24 cellular contexts compared by ENCODE assay signal in the genomic region with DNA sequence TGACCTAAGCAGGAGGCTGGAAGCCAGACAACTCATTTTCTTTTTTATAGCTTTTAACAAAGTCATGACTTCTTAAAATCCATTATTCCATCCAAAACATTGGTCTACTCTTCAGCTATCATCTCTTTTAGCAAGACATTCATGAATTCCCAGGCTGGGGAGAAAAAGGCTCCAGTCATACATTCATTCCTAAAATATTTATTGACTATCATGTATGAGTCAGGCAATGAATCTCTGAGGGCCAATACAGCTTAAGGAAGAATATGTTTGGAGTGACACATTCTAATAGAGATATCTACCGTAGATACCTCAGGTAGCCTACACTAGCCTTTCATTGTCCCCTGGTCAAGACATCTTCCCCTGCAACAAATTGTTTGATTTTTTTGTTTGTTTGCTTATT.
A peak's percentile ranks its signal among the peaks of the same experiment; 100 is the strongest.
DNase-seq lines count a peak whose midpoint lies in the region; ATAC-seq and TF ChIP-seq lines count a peak whose summit lies in the region.
"Had no signal": no experiment of that assay in that cellular context is flagged by ENCODE, and none has a peak within 500 bp of the region (broad histone marks: within the 10 kb centered on the region; RNA-seq: fewer than 3 reads in every experiment).

No MANE protein-coding gene starts in this region.

- ATAC-seq in HG03439 (IDR thresholded peaks at IDR 0.05; ENCODE audit: unreplicated experiment): no peak
- ATAC-seq: activated naive CD8-positive, alpha-beta T cell treated with anti-CD3 and anti-CD28 coated beads, Interleukin-2, amount 50 U/mL, for 24 hours; GM12878; naive thymus-derived CD8-positive, alpha-beta T cell; pancreas; right lobe of liver; T-cell had no signal

- no peak overlapping the region for H3K4me2 ChIP-seq in fibroblast of lung (ENCODE audit: extremely low read depth, insufficient read depth, low read length)

- no peaks in the 10 kb centered on the region for H3K27me3 ChIP-seq in fibroblast of lung (ENCODE audit: control insufficient read depth, insufficient read depth, low read length)
- H3K27me3 ChIP-seq: BE2C, esophagus squamous epithelium, pancreas, right lobe of liver had no signal

- peak; percentile 39 for DNase-seq in GM04503 (ENCODE audit: low read depth)
- peak; percentile 17 for DNase-seq in NCI-H226
- peak; percentile 11 to 62 for DNase-seq in fibroblast of lung (ENCODE audit: low read depth in 2 of 2)
- DNase-seq in stromal cell of bone marrow (ENCODE audit: low read depth): peak; percentile 37
- DNase-seq in DMS53 treated with DMSO at 0.1 percent for 48 hours (lab: John Stamatoyannopoulos, UW; ENCODE audit: unreplicated experiment): no peak
- DNase-seq in hippocampal formation (lab: John Stamatoyannopoulos, UW): no peak
- DNase-seq: activated CD4-positive, alpha-beta T cell treated with anti-CD3 and anti-CD28 coated beads for 4 hours; activated naive CD8-positive, alpha-beta T cell treated with anti-CD3 and anti-CD28 coated beads, Interleukin-2, amount 50 U/mL, for 24 hours; BE2C; Calu3; central memory CD4-positive, alpha-beta T cell; effector CD8-positive, alpha-beta T cell; esophagus squamous epithelium; H9; kidney glomerular epithelial cell; mesendoderm; naive thymus-derived CD8-positive, alpha-beta T cell; NCI-H2081; NCI-H510A; pancreas; right lobe of liver; T-cell had no signal

- TF ChIP-seq CTCF in fibroblast of lung (conservative IDR thresholded peaks at IDR 0.05 in 1 of 2, IDR thresholded peaks at IDR 0.05 in 1 of 2; ENCODE audit: low read depth in 1 of 2, low read length in 2 of 2): no peak

- H3K9me3 ChIP-seq in fibroblast of lung (ENCODE audit: control insufficient read depth, insufficient read depth, low read depth, low read length): no peaks in the 10 kb centered on the region
- H3K9me3 ChIP-seq: right lobe of liver had no signal

- H3K4me1 ChIP-seq in fibroblast of lung (ENCODE audit: control insufficient read depth, extremely low read depth, insufficient read depth, low read length): no peaks in the 10 kb centered on the region
- H3K4me1 ChIP-seq: esophagus squamous epithelium, pancreas, right lobe of liver had no signal

- no peak overlapping the region for H3K4me3 ChIP-seq in fibroblast of lung (replicated peaks in 1 of 4; ENCODE audit: control extremely low read depth in 1 of 4, insufficient read depth in 1 of 4, low read depth in 3 of 4, low read length in 4 of 4)
- H3K4me3 ChIP-seq: esophagus squamous epithelium, GM12878, pancreas, right lobe of liver had no signal

- H4K20me1 ChIP-seq in fibroblast of lung (ENCODE audit: control insufficient read depth, extremely low read depth, insufficient read depth, low read length): no peaks in the 10 kb centered on the region

- H2AFZ ChIP-seq in fibroblast of lung (ENCODE audit: low read length): no peak overlapping the region

- H3K27ac ChIP-seq in fibroblast of lung (ENCODE audit: insufficient read depth, low read length): no peak overlapping the region
- H3K27ac ChIP-seq: esophagus squamous epithelium, pancreas, right lobe of liver had no signal

- H3K79me2 ChIP-seq in fibroblast of lung (ENCODE audit: control insufficient read depth, insufficient read depth, low read length): no peaks in the 10 kb centered on the region

- no peak overlapping the region for H3K9ac ChIP-seq in fibroblast of lung (ENCODE audit: insufficient read depth, low read length)

- H3K36me3 ChIP-seq in fibroblast of lung (ENCODE audit: control insufficient read depth, insufficient read depth, low read length): no peaks in the 10 kb centered on the region
- H3K36me3 ChIP-seq: BE2C, esophagus squamous epithelium, pancreas, right lobe of liver had no signal

Comparison
In these comparisons a context has a peak if more than half of its experiments do, and no peak if none do; other contexts are left out.
1. DNase-seq: peak in GM04503 (single experiment), NCI-H226 (single experiment), fibroblast of lung (2 of 2) and stromal cell of bone marrow (single experiment); none in DMS53 treated with DMSO at 0.1 percent for 48 hours (single experiment) and hippocampal formation (0 of 2).